In genomic region chr19:31278555-31279435, GRCh38 we compare ENCODE assay signal across 18 cellular contexts.
"Had no signal": no experiment of that assay in that cellular context is flagged by ENCODE, and none has a peak within 500 bp of the region (broad histone marks: within the 10 kb centered on the region; RNA-seq: fewer than 3 reads in every experiment).

No MANE protein-coding gene starts in this region.

- H3K4me2 ChIP-seq: hepatocyte had no signal

- H3K9ac ChIP-seq: parathyroid adenoma had no signal

- H3K27ac Mint-ChIP-seq: mesothelial cell of epicardium, nephron, type B pancreatic cell had no signal

- DNase-seq: cortex of kidney; effector CD8-positive, alpha-beta T cell; foreskin melanocyte; head of caudate nucleus; left colon; psoas muscle; retina; stimulated activated CD4-positive, alpha-beta T cell treated with anti-CD3 and anti-CD28 coated beads, Interleukin-12 subunit alpha, Interleukin-12 subunit beta, amount 100 ng/mL, for 4 hours; stimulated activated naive CD4-positive, alpha-beta T cell treated with Interleukin-2 at 50 U/mL for 16 hours; uterus had no signal

- H3K9me3 Mint-ChIP-seq: mesothelial cell of epicardium, nephron, type B pancreatic cell had no signal

- H3K4me3 ChIP-seq: dorsolateral prefrontal cortex, hepatocyte, psoas muscle, skin epidermis, uterus had no signal

- ATAC-seq: left colon, sciatic nerve had no signal

- H3K9me3 ChIP-seq: psoas muscle, uterus had no signal

- H3K4me3 Mint-ChIP-seq: mesothelial cell of epicardium, nephron, type B pancreatic cell had no signal

- H3K27ac ChIP-seq: dorsolateral prefrontal cortex, hepatocyte, parathyroid adenoma, psoas muscle, skin epidermis, uterus had no signal

- H3K4me1 ChIP-seq: parathyroid adenoma, psoas muscle had no signal

- H3K27me3 ChIP-seq: dorsolateral prefrontal cortex, hepatocyte, uterus had no signal

- H2AFZ ChIP-seq: hepatocyte, parathyroid adenoma had no signal

- H3K36me3 ChIP-seq: uterus had no signal
